Comparison of ENCODE assay signal across 8 cellular contexts in the genomic region with DNA sequence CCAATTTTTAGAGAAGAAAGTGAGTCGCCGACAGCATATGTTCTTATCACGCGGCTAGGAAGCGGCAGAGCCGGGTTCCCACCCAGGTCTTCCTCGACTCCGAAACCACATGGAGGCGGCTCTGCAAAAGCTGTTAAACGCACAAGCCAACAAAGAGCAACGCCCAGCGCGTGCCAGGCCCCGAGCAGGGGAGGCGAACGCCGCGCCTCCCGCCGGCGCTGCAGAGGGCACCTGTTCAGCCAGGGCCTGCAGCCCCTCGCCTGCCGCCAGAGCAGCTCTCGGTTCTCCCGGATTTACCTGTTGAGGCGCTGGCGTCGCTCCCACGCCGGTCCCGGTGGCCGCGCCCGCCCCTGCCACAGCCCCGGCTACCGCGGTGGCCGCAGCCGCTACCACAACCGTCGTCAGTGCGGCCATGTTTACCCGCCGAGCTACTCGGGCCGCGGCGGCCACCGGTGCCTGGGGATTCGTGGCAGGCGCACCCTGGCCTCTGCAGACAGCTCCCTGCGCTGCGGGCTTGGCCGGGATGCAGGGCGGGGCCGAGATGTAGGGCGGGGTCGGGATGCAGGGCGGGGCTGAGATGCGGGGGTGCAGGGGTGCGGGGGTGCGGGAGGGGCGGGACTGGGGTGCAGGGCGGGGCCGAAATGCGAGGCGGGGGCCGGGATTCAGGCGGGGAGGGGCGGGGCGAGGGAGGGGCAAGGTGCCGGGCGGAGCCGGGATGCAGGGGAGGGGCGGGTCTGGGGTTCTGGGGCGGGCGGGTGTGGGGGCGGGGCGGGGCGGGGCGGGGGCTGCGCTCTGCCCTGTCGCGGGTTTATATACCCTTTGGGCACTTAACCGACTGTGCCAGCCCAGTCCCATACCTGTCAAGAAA. TPM values are rescaled to one million over a fixed set of nuclear protein-coding genes. Genes with fewer than 3 reads are reported as not detected.
DNase-seq lines count a peak whose midpoint lies in the region; ATAC-seq and TF ChIP-seq lines count a peak whose summit lies in the region.

A gene with protein sequence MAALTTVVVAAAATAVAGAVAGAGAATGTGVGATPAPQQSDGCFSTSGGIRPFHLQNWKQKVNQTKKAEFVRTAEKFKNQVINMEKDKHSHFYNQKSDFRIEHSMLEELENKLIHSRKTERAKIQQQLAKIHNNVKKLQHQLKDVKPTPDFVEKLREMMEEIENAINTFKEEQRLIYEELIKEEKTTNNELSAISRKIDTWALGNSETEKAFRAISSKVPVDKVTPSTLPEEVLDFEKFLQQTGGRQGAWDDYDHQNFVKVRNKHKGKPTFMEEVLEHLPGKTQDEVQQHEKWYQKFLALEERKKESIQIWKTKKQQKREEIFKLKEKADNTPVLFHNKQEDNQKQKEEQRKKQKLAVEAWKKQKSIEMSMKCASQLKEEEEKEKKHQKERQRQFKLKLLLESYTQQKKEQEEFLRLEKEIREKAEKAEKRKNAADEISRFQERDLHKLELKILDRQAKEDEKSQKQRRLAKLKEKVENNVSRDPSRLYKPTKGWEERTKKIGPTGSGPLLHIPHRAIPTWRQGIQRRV (minus strand): TSS at position 525 of the 868 bp plus-strand sequence. CDS start 111 bp downstream, at position 414.

- H3K4me2 ChIP-seq in HCT116 (ENCODE audit: low read length) (peak within 1 kb of the TSS; percentile 97), MM.1S (ENCODE audit: low read depth, low read length) (peak within 1 kb of the TSS; percentile 97)

- H3K4me1 ChIP-seq in HCT116 (ENCODE audit: control insufficient read depth in 1 of 2, insufficient read depth in 2 of 2, low read length in 2 of 2), result peaks cover 3 to 15% of the 10 kb centered on the region in 2 experiments; a peak in 3 of 4 replicates
- H3K4me1 ChIP-seq in MM.1S (ENCODE audit: low read length), result no peaks in the 10 kb centered on the region
- H3K4me1 ChIP-seq in right cardiac atrium (ENCODE audit: control insufficient read depth, insufficient read depth, low read length), result no peaks in the 10 kb centered on the region
- no peaks in the 10 kb centered on the region for H3K4me1 ChIP-seq in rectal smooth muscle tissue (ENCODE audit: control insufficient read depth, insufficient read depth, low read length)
- no peaks in the 10 kb centered on the region for H3K4me1 ChIP-seq in uterus

- CTCF ChIA-PET in HCT116 (lab: Charles Lee), result interaction anchor here (0.9 to 1.9 kb wide), 2 partner anchors 198 to 228 kb away, joined by 3 to 5 read pairs; no protein-coding TSS in a partner anchor

- peak within 1 kb of the TSS; percentile 70 to 75 for H3K4me3 ChIP-seq in HCT116 (replicated peaks in 1 of 2; ENCODE audit: low read depth in 1 of 2, low read length in 2 of 2)
- peak within 1 kb of the TSS; percentile 86 for H3K4me3 ChIP-seq in MM.1S (ENCODE audit: low read length)
- peak within 1 kb of the TSS; percentile 97 for H3K4me3 ChIP-seq in right cardiac atrium (ENCODE audit: low read length)
- peak within 1 kb of the TSS; percentile 91 for H3K4me3 ChIP-seq in rectal smooth muscle tissue (ENCODE audit: low read length)
- peak within 1 kb of the TSS; percentile 71 to 77 for H3K4me3 ChIP-seq in uterus

- peak within 1 kb of the TSS; percentile 70 for H3K9ac ChIP-seq in HCT116 (ENCODE audit: low read length)
- H3K9ac ChIP-seq in MM.1S (ENCODE audit: low read length), result peak within 1 kb of the TSS; percentile 65
- peak within 1 kb of the TSS; percentile 76 for H3K9ac ChIP-seq in rectal smooth muscle tissue (ENCODE audit: low read length)

- POLR2A ChIA-PET in HCT116 (lab: Charles Lee), result interaction anchor here (1.2 kb wide), 1 partner anchor 8 kb away, joined by 5 read pairs; no protein-coding TSS in a partner anchor

- ATAC-seq in HCT116 (peak; percentile 90), right cardiac atrium (peak; percentile 93 to 95)

- peak within 1 kb of the TSS; percentile 97 for H2AFZ ChIP-seq in HCT116 (ENCODE audit: low read depth, low read length, poor library complexity, severe bottlenecking)
- H2AFZ ChIP-seq in MM.1S (ENCODE audit: low read length), result peak within 1 kb of the TSS; percentile 95

- no peaks in the 10 kb centered on the region for H3K27me3 ChIP-seq in HCT116 (ENCODE audit: insufficient read depth, low read length)
- H3K27me3 ChIP-seq in MM.1S (replicated peaks; ENCODE audit: insufficient read depth, low read length), result no peaks in the 10 kb centered on the region
- H3K27me3 ChIP-seq in right cardiac atrium (ENCODE audit: control insufficient read depth, insufficient read depth), result no peaks in the 10 kb centered on the region
- H3K27me3 ChIP-seq in rectal smooth muscle tissue (ENCODE audit: control insufficient read depth, insufficient read depth, low read length), result no peaks in the 10 kb centered on the region
- H3K27me3 ChIP-seq in uterus, result no peaks in the 10 kb centered on the region

- H3K36me3 ChIP-seq in HCT116 (ENCODE audit: control insufficient read depth in 1 of 2, insufficient read depth in 2 of 2, low read length in 2 of 2) (0 out of 4 replicates have a peak, but pooled peaks cover 0 to 7% of the 10 kb centered on the region in 2 experiments), MM.1S (replicated peaks; ENCODE audit: insufficient read depth, low read length) (no peaks in the 10 kb centered on the region), rectal smooth muscle tissue (ENCODE audit: control insufficient read depth, insufficient read depth, low read length) (no peaks in the 10 kb centered on the region), uterus (no peaks in the 10 kb centered on the region)

- H3F3A ChIP-seq in MM.1S (ENCODE audit: insufficient read depth, low read length), result 0 out of 2 replicates have a peak, but pooled peaks cover 5% of the 10 kb centered on the region

- no peak for TF ChIP-seq CTCF in GM10266 (IDR thresholded peaks at IDR 0.05; ENCODE audit: control insufficient read depth, insufficient read depth, low read depth, missing control alignments)
- TF ChIP-seq CTCF in HCT116 (IDR thresholded peaks at IDR 0.05 in 2 of 3, conservative IDR thresholded peaks at IDR 0.05 in 1 of 3; ENCODE audit: borderline replicate concordance in 1 of 3, insufficient read depth in 1 of 3, low read depth in 2 of 3, low read length in 2 of 3), result no peak
- no peak; the same call in 1 of the 2 replicates for TF ChIP-seq CTCF in MM.1S (IDR thresholded peaks at IDR 0.05; ENCODE audit: low read length)
- TF ChIP-seq CTCF in uterus (IDR thresholded peaks at IDR 0.05), result no peak

- H3K79me2 ChIP-seq in HCT116 (ENCODE audit: insufficient read depth, low read length), result peaks cover 41% of the 10 kb centered on the region
- H3K79me2 ChIP-seq in MM.1S (ENCODE audit: low read length), result peaks cover 17% of the 10 kb centered on the region

- peak within 1 kb of the TSS; percentile 69 for H3K27ac ChIP-seq in HCT116 (ENCODE audit: low read depth, low read length)
- peak within 1 kb of the TSS; percentile 57; the same call in 1 of the 2 replicates for H3K27ac ChIP-seq in MM.1S (ENCODE audit: low read length)
- H3K27ac ChIP-seq in right cardiac atrium (ENCODE audit: low read length), result peak within 1 kb of the TSS; percentile 60
- peak within 1 kb of the TSS; percentile 32 for H3K27ac ChIP-seq in rectal smooth muscle tissue (ENCODE audit: low read depth, low read length)
- H3K27ac ChIP-seq in uterus, result peak within 1 kb of the TSS; percentile 39 to 58

- intact Hi-C loops in HCT116 (cut with micrococcal nuclease) (no loop called here), right cardiac atrium (cut with DNase I) (no loop called here), uterus (cut with DNase I; ENCODE audit: low total_unique reads) (no loop called here)

- 0 out of 4 replicates have a peak, but pooled peaks cover 0 to 3% of the 10 kb centered on the region in 2 experiments for H3K9me3 ChIP-seq in HCT116 (ENCODE audit: control insufficient read depth in 1 of 2, insufficient read depth in 1 of 2, low read depth in 1 of 2, low read length in 2 of 2)
- no peaks in the 10 kb centered on the region for H3K9me3 ChIP-seq in MM.1S (replicated peaks; ENCODE audit: insufficient read depth, low read length)
- H3K9me3 ChIP-seq in right cardiac atrium (ENCODE audit: control insufficient read depth, low read length), result no peaks in the 10 kb centered on the region
- no peaks in the 10 kb centered on the region for H3K9me3 ChIP-seq in uterus

- H3K9me2 ChIP-seq in HCT116 (ENCODE audit: insufficient read depth) (no peaks in the 10 kb centered on the region), MM.1S (replicated peaks; ENCODE audit: insufficient read depth, low read length) (no peaks in the 10 kb centered on the region)

- DNase-seq in GM10266 (ENCODE audit: extremely low spot score), result peak; percentile 96
- peak; percentile 69 for DNase-seq in HCT116 (ENCODE audit: low read depth, low spot score)
- DNase-seq in MM.1S, result peak; percentile 72
- DNase-seq in T follicular helper cell (ENCODE audit: low read depth), result peak; percentile 64
- peak; percentile 72 for DNase-seq in amniotic epithelial cell (ENCODE audit: low read depth)
- DNase-seq in right cardiac atrium, result peak; percentile 84 to 94 (median 91)
- peak; percentile 71 to 79 for DNase-seq in uterus

- TF ChIP-seq POLR2A in HCT116 (IDR thresholded peaks at IDR 0.05; ENCODE audit: borderline replicate concordance, extremely low read depth, insufficient read depth, insufficient read length) (peak; percentile 76), uterus (IDR thresholded peaks at IDR 0.05) (peak in 1 of 2 donors; percentile 36)

- TF ChIP-seq RAD21 in HCT116 (IDR thresholded peaks at IDR 0.05; ENCODE audit: low read depth), result no peak

- H4K20me1 ChIP-seq in HCT116 (ENCODE audit: insufficient read depth), result no peaks in the 10 kb centered on the region
- H4K20me1 ChIP-seq in MM.1S (ENCODE audit: insufficient read depth, low read length), result no peaks in the 10 kb centered on the region

- 1% methylated on average over 81 of the region's 85 CpGs for WGBS in right cardiac atrium

- no TSS peak for BruUV-seq in HCT116 (replicated peaks; lab: Mats Ljungman, UMichigan)

- RAD21 ChIA-PET in HCT116 (lab: Charles Lee; ENCODE audit: low non-redundant PET in 1 of 2, low total read pairs in 2 of 2, uncharacterized antibody in 2 of 2, unreplicated experiment in 2 of 2), result interaction anchor here in 1 of 2 experiments (1.2 kb wide), 1 partner anchor 278 kb away, joined by 3 read pairs; no protein-coding TSS in a partner anchor

TF ChIP-seq in HCT116, 20 proteins besides CTCF, POLR2A, EP300 and RAD21 (continues in another document):
- TF ChIP-seq SRF (IDR thresholded peaks at IDR 0.05; ENCODE audit: low read depth) (no peak), EZH2 (IDR thresholded peaks at IDR 0.05) (no peak), FOSL1 (IDR thresholded peaks at IDR 0.05; ENCODE audit: low read depth) (no peak), ELF1 (IDR thresholded peaks at IDR 0.05; ENCODE audit: borderline replicate concordance, low read depth) (no peak), ZNF274 (IDR thresholded peaks at IDR 0.05; ENCODE audit: low read depth, low read length) (no peak), SIN3A (IDR thresholded peaks at IDR 0.05; ENCODE audit: low read depth) (peak; percentile 82), ZFX (IDR thresholded peaks at IDR 0.05) (peak; percentile 76), YY1 (IDR thresholded peaks at IDR 0.05; ENCODE audit: extremely low read depth, insufficient replicate concordance, low read depth, low read length) (peak; percentile 82)

RNA-seq across cellular contexts. Expression of the gene that starts here (rescaled TPM):
- total RNA-seq in HCT116 (2021; ENCODE audit: unreplicated experiment), result 13.7 TPM
- polyA plus RNA-seq in HCT116 (2012), result 3.7 and 5.6 TPM in 2 replicates
- 1 to 10 TPM; 2.8 to 6.0 (median 4.4) TPM for total RNA-seq in right cardiac atrium
- 4.1 TPM for polyA plus RNA-seq in right cardiac atrium
- total RNA-seq in uterus, result 10 to 100 TPM in 3 of 4 donors, 1 to 10 TPM in 1; 5.3 to 28.5 (median 16.3) TPM

Comparison
In these comparisons a context has a peak if more than half of its experiments do, and no peak if none do; other contexts are left out.
1. Peak in every context shown above with its lines: DNase-seq, ATAC-seq, H3K4me3 ChIP-seq and H3K27ac ChIP-seq.